16 cellular contexts compared by ENCODE assay signal in the genomic region with DNA sequence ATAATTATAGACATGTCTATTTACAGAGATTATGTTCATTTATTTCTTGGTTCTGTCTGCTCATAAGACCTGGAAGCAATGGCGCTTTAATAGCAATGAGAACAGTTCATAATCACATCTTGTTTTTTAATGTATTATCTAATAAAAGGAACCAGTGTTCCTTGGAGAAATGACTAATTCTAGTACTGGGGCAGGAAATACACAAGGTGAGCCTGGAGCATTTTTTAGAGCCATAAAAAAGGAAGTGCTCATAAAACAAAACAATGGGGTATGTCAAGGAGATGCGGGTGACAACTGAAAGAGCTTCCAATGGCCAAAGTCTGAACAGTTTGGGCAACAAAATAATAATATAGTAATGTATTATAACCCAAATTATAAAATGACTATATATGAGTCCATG.
DNase-seq lines count a peak whose midpoint lies in the region; ATAC-seq and TF ChIP-seq lines count a peak whose summit lies in the region.
"Had no signal": no experiment of that assay in that cellular context is flagged by ENCODE, and none has a peak within 500 bp of the region (broad histone marks: within the 10 kb centered on the region; RNA-seq: fewer than 3 reads in every experiment).

No MANE protein-coding gene starts in this region.

- 0 out of 3 replicates have a peak, but pooled peaks have one; percentile 17 for ATAC-seq in RWPE2 (ENCODE audit: low read depth)
- ATAC-seq: A549 had no signal

- no peaks in the 10 kb centered on the region for H3K4me1 ChIP-seq in RWPE2 (ENCODE audit: insufficient read depth, poor library complexity, severe bottlenecking)
- H3K4me1 ChIP-seq: A549, BE2C, HAP-1 had no signal

- TF ChIP-seq CTCF in RWPE2 (IDR thresholded peaks at IDR 0.05; ENCODE audit: poor library complexity, severe bottlenecking), result no peak
- no peak for TF ChIP-seq CTCF in lower leg skin (IDR thresholded peaks at IDR 0.05)

- H3K27me3 ChIP-seq in RWPE2 (ENCODE audit: insufficient read depth, poor library complexity, severe bottlenecking), result no peaks in the 10 kb centered on the region
- H3K27me3 ChIP-seq: BE2C had no signal

- H3K27ac ChIP-seq in RWPE2 (ENCODE audit: poor library complexity, severe bottlenecking) (no peak overlapping the region), epithelial cell of prostate (peak overlapping the region; percentile 9)
- H3K27ac ChIP-seq: A549, C4-2B, HL-60 had no signal

- no peak overlapping the region for H3K4me3 ChIP-seq in RWPE2 (ENCODE audit: severe bottlenecking)
- H3K4me3 ChIP-seq in lower leg skin (ENCODE audit: low read depth, poor library complexity, severe bottlenecking), result no peak overlapping the region
- H3K4me3 ChIP-seq: A549, HAP-1 had no signal

- no peaks in the 10 kb centered on the region for H3K9me3 ChIP-seq in RWPE2 (ENCODE audit: severe bottlenecking)
- H3K9me3 ChIP-seq: A549, BE2C, HAP-1 had no signal

- DNase-seq in HT1080 (ENCODE audit: low read depth) (peak; percentile 44), RWPE2 (ENCODE audit: low spot score) (no peak), epithelial cell of prostate (ENCODE audit: low read depth, low spot score) (no peak), DMS53 treated with DMSO at 0.1 percent for 48 hours (lab: John Stamatoyannopoulos, UW; ENCODE audit: unreplicated experiment) (no peak), lower leg skin (ENCODE audit: low spot score in 2 of 2) (no peak), D341Med (ENCODE audit: low spot score) (no peak), NCI-H526 (lab: John Stamatoyannopoulos, UW) (no peak)
- DNase-seq: BE2C; CD4-positive, alpha-beta memory T cell; COR-L47; DMS53; IMR-90 had no signal

- no peaks in the 10 kb centered on the region for H3K36me3 ChIP-seq in RWPE2 (ENCODE audit: low read depth)
- H3K36me3 ChIP-seq: BE2C, HAP-1 had no signal

- intact Hi-C loops in lower leg skin (cut with DNase I; ENCODE audit: low total_unique reads), result no loop called here

- WGBS in lower leg skin, 2 donors, result 46 to 50% methylated on average over 2 of the region's 2 CpGs

- no peak for TF ChIP-seq POLR2A in lower leg skin (IDR thresholded peaks at IDR 0.05)
